In the genomic region with DNA sequence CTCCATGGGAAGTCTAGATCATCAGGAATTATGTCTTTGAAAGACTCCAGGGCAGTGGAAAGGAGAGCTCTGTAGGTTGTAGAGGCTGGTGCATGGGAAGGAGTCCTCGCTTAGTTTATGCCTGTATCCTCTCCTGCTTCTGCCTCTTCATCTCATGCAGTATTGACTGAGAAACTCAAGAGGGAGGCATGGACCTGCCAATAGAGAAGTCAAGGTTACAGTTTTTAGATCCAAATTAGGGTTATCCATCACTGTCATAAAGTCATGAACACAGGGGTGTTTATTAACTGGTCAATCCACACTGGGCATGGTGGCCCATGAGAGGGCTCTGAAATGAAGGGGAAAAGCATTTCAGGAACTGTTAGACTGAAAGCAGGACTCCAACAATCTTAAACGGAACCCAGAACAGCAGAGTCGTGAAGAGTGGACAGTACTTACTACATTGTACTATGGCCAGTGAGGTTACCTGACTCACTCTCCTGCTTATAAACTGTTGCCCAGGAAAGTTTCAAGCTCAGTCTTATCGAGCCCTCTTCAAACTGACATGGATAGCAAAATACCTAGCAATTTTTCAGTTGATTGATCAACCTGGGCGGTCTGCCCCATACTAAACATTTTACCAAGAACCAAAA, we compare ENCODE assay signal across 1 cellular context.
TF ChIP-seq lines count a peak whose summit lies in the region.

No MANE protein-coding gene starts in this region.

TF ChIP-seq in HCT116, 20 proteins besides CTCF, POLR2A, EP300 and RAD21 (continued from another document):
- TF ChIP-seq EZH2 (IDR thresholded peaks at IDR 0.05) (no peak), EGR1 (IDR thresholded peaks at IDR 0.05; ENCODE audit: low read depth) (no peak), TCF7L2 (IDR thresholded peaks at IDR 0.05; ENCODE audit: borderline replicate concordance, extremely low read depth, insufficient read depth, insufficient read length) (no peak), EZH2phosphoT487 (IDR thresholded peaks at IDR 0.05; ENCODE audit: borderline replicate concordance) (no peak), MAX (IDR thresholded peaks at IDR 0.05) (no peak), ATF3 (IDR thresholded peaks at IDR 0.05) (no peak)
TF ChIP-seq in HCT116: peak in this region for 0.
